27 cellular contexts compared by ENCODE assay signal in the genomic region with DNA sequence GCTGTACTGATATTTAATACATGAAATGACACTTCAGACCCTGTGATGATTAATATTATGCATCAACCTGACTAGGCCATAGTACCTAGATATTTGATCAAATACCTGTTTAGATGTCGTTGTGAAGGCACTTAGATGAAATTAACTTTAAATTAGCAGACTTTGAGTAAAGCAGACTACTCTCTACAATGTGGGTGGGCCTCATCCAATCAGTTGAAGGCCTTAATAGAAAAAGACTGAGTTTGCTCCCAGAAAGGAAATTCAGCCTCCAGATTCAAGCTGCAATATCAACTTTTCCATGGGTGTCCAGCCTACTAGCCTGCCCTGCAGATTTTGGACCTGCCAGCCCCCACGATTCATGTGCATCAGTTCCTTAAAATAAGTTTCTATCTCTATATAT.
"Had no signal": no experiment of that assay in that cellular context is flagged by ENCODE, and none has a peak within 500 bp of the region (broad histone marks: within the 10 kb centered on the region; RNA-seq: fewer than 3 reads in every experiment).

No MANE protein-coding gene starts in this region.

- H3K4me1 ChIP-seq: ascending aorta had no signal

- H3K36me3 ChIP-seq: ascending aorta, cardiac muscle cell, WERI-Rb-1 had no signal

- H3K9me3 ChIP-seq: ascending aorta had no signal

- H3K27me3 ChIP-seq: ascending aorta, cardiac muscle cell had no signal

- DNase-seq: activated CD4-positive, alpha-beta memory T cell treated with anti-CD3 and anti-CD28 coated beads, Interleukin-2, amount 10 ng/mL, durations not matched to agents 7 days and 5 days; activated CD4-positive, alpha-beta T cell treated with anti-CD3 and anti-CD28 coated beads for 1 hour; activated CD4-positive, alpha-beta T cell treated with anti-CD3 and anti-CD28 coated beads for 36 hours; activated CD4-positive, alpha-beta T cell treated with anti-CD3 and anti-CD28 coated beads for 48 hours; activated CD4-positive, alpha-beta T cell treated with anti-CD3 and anti-CD28 coated beads, Interleukin-2, amount 10 ng/mL, durations not matched to agents 7 days and 5 days; activated CD4-positive, alpha-beta T cell treated with anti-CD3 and anti-CD28 coated beads, Interleukin-2, amount 50 U/mL, for 48 hours; activated CD4-positive, CD25-positive, alpha-beta regulatory T cell; activated CD8-positive, alpha-beta memory T cell treated with anti-CD3 and anti-CD28 coated beads for 24 hours; activated CD8-positive, alpha-beta memory T cell treated with anti-CD3 and anti-CD28 coated beads, Interleukin-2, amount 10 ng/mL, durations not matched to agents 7 days and 5 days; activated CD8-positive, alpha-beta memory T cell treated with anti-CD3 and anti-CD28 coated beads, Interleukin-2, amount 50 U/mL, for 48 hours; activated CD8-positive, alpha-beta T cell treated with anti-CD3 and anti-CD28 coated beads, Interleukin-2, amount 10 ng/mL, durations not matched to agents 7 days and 5 days; activated effector memory CD4-positive, alpha-beta T cell treated with Interleukin-2 at 50 U/mL for 16 hours; activated gamma-delta T cell; activated naive CD4-positive, alpha-beta T cell treated with anti-CD3 and anti-CD28 coated beads, Interleukin-2, amount 10 ng/mL, durations not matched to agents 7 days and 5 days; activated naive CD4-positive, alpha-beta T cell treated with Interleukin-2 at 50 U/mL for 16 hours; activated naive CD8-positive, alpha-beta T cell treated with anti-CD3 and anti-CD28 coated beads, Interleukin-2, amount 10 ng/mL, durations not matched to agents 7 days and 5 days; activated naive CD8-positive, alpha-beta T cell treated with anti-CD3 and anti-CD28 coated beads, Interleukin-2, amount 50 U/mL, for 24 hours; activated T-cell treated with anti-CD3 and anti-CD28 coated beads, Interleukin-2, amount 50 U/mL, for 24 hours; activated T-cell treated with anti-CD3 and anti-CD28 coated beads, Interleukin-2, amount 50 U/mL, for 48 hours; amygdala; anterior cingulate cortex; central memory CD4-positive, alpha-beta T cell; T-helper 2 cell; T-helper 9 cell; WERI-Rb-1 had no signal

- H3K27ac ChIP-seq: ascending aorta, cardiac muscle cell, WERI-Rb-1 had no signal

- H3K4me3 ChIP-seq: ascending aorta, cardiac muscle cell had no signal
